ENCODE assay signal across 23 cellular contexts in genomic region chr22:27206001-27206746, GRCh38.
A peak's percentile ranks its signal among the peaks of the same experiment; 100 is the strongest.
DNase-seq lines count a peak whose midpoint lies in the region; FAIRE-seq and TF ChIP-seq lines count a peak whose summit lies in the region.
"Had no signal": no experiment of that assay in that cellular context is flagged by ENCODE, and none has a peak within 500 bp of the region (broad histone marks: within the 10 kb centered on the region; RNA-seq: fewer than 3 reads in every experiment).

No MANE protein-coding gene starts in this region.

- H2AFZ ChIP-seq in astrocyte (ENCODE audit: low read depth, low read length) (no peak overlapping the region), osteoblast (ENCODE audit: low read length) (no peak overlapping the region)

- H3K4me1 ChIP-seq in HEK293 (ENCODE audit: control insufficient read depth, insufficient read depth, low read length) (peaks cover 20% of the 10 kb centered on the region), astrocyte (ENCODE audit: insufficient read depth, low read length) (peaks cover 44% of the 10 kb centered on the region), osteoblast (ENCODE audit: insufficient read depth, low read length) (peaks cover 36% of the 10 kb centered on the region)

- POLR2A ChIA-PET in HEK293 (lab: Yijun Ruan, JAX): interaction anchor here (0.7 kb wide), 1 partner anchor 37 kb away, joined by 3 read pairs; no protein-coding TSS in a partner anchor

- peak overlapping the region; percentile 48 for H3K27ac Mint-ChIP-seq in astrocyte (ENCODE audit: unreplicated experiment)
- H3K27ac Mint-ChIP-seq: activated CD4-positive, alpha-beta T cell treated with anti-CD3 and anti-CD28 coated beads, Interleukin-2, amount 10 ng/mL, durations not matched to agents 7 days and 5 days; endodermal cell had no signal

- H3K9ac ChIP-seq in astrocyte (ENCODE audit: low read length): peak overlapping the region; percentile 8

- no peak overlapping the region for H3K4me2 ChIP-seq in astrocyte (ENCODE audit: low read length)
- H3K4me2 ChIP-seq in osteoblast (ENCODE audit: insufficient read depth, low read length): no peak overlapping the region

- H3K4me1 Mint-ChIP-seq in astrocyte (ENCODE audit: low read depth, unreplicated experiment): peaks cover 42% of the 10 kb centered on the region
- H3K4me1 Mint-ChIP-seq: activated CD4-positive, alpha-beta T cell treated with anti-CD3 and anti-CD28 coated beads, Interleukin-2, amount 10 ng/mL, durations not matched to agents 7 days and 5 days had no signal

- H3K36me3 ChIP-seq in HEK293 (ENCODE audit: control insufficient read depth in 2 of 2, insufficient read depth in 1 of 2, low read length in 2 of 2) (no peaks in the 10 kb centered on the region), astrocyte (ENCODE audit: insufficient read depth, low read length) (no peaks in the 10 kb centered on the region), osteoblast (ENCODE audit: insufficient read depth, low read length) (no peaks in the 10 kb centered on the region)
- H3K36me3 ChIP-seq: suprapubic skin had no signal

- no peaks in the 10 kb centered on the region for H3K36me3 Mint-ChIP-seq in astrocyte (ENCODE audit: low read depth, unreplicated experiment)

- no peak overlapping the region for H3K4me3 Mint-ChIP-seq in astrocyte (ENCODE audit: unreplicated experiment)
- H3K4me3 Mint-ChIP-seq: activated CD4-positive, alpha-beta T cell treated with anti-CD3 and anti-CD28 coated beads, Interleukin-2, amount 10 ng/mL, durations not matched to agents 7 days and 5 days; endodermal cell; neural crest cell had no signal

- no peaks in the 10 kb centered on the region for H3K9me3 ChIP-seq in HEK293 (ENCODE audit: control insufficient read depth, insufficient read depth, low read depth, low read length)
- no peaks in the 10 kb centered on the region for H3K9me3 ChIP-seq in astrocyte (ENCODE audit: insufficient read depth, low read depth, low read length)
- H3K9me3 ChIP-seq in osteoblast (ENCODE audit: low read depth, low read length): no peaks in the 10 kb centered on the region
- H3K9me3 ChIP-seq: suprapubic skin had no signal

- H3K9me3 Mint-ChIP-seq in astrocyte (ENCODE audit: unreplicated experiment): peaks cover 3% of the 10 kb centered on the region
- H3K9me3 Mint-ChIP-seq: activated CD4-positive, alpha-beta T cell treated with anti-CD3 and anti-CD28 coated beads, Interleukin-2, amount 10 ng/mL, durations not matched to agents 7 days and 5 days; endodermal cell; neural crest cell had no signal

- FAIRE-seq in astrocyte (lab: Jason Lieb, UNC): peak; percentile 52
- FAIRE-seq: H1 had no signal

- H3K27ac ChIP-seq in HEK293 (ENCODE audit: extremely low read depth, low read depth, low read length) (no peak overlapping the region), astrocyte (ENCODE audit: low read depth, low read length) (peak overlapping the region; percentile 36), osteoblast (ENCODE audit: low read depth, low read length) (peak overlapping the region; percentile 19)
- H3K27ac ChIP-seq: suprapubic skin had no signal

- no peaks in the 10 kb centered on the region for H3K27me3 ChIP-seq in astrocyte (ENCODE audit: insufficient read depth, low read length)
- H3K27me3 ChIP-seq in osteoblast (ENCODE audit: insufficient read depth, low read length): no peaks in the 10 kb centered on the region
- H3K27me3 ChIP-seq: suprapubic skin had no signal

- no peak for TF ChIP-seq CTCF in HEK293 (tag by site-specific recombination; IDR thresholded peaks at IDR 0.05)
- no peak for TF ChIP-seq CTCF in astrocyte (IDR thresholded peaks at IDR 0.05; ENCODE audit: insufficient read depth, low read depth, low read length)
- no peak for TF ChIP-seq CTCF in fibroblast of the aortic adventitia (IDR thresholded peaks at IDR 0.05; ENCODE audit: insufficient read depth, low read length)
- no peak for TF ChIP-seq CTCF in osteoblast (IDR thresholded peaks at IDR 0.05; ENCODE audit: extremely low read depth, low read depth, low read length)

- H4K20me1 ChIP-seq in astrocyte (ENCODE audit: insufficient read depth, low read length) (no peaks in the 10 kb centered on the region), osteoblast (ENCODE audit: insufficient read depth, low read length) (no peaks in the 10 kb centered on the region)

- H3K79me2 ChIP-seq in astrocyte (ENCODE audit: insufficient read depth, low read length): no peaks in the 10 kb centered on the region
- H3K79me2 ChIP-seq in osteoblast (ENCODE audit: insufficient read depth, low read length): no peaks in the 10 kb centered on the region

- peaks cover 2% of the 10 kb centered on the region for H3K27me3 Mint-ChIP-seq in astrocyte (ENCODE audit: low read depth, unreplicated experiment)
- H3K27me3 Mint-ChIP-seq: activated CD4-positive, alpha-beta T cell treated with anti-CD3 and anti-CD28 coated beads, Interleukin-2, amount 10 ng/mL, durations not matched to agents 7 days and 5 days had no signal

- no peak overlapping the region for H3K4me3 ChIP-seq in HEK293 (ENCODE audit: low read depth, low read length)
- no peak overlapping the region for H3K4me3 ChIP-seq in astrocyte (ENCODE audit: insufficient read depth, low read depth, low read length)
- no peak overlapping the region for H3K4me3 ChIP-seq in fibroblast of the aortic adventitia (ENCODE audit: low read depth, low read length)
- no peak overlapping the region for H3K4me3 ChIP-seq in osteoblast (ENCODE audit: insufficient read depth, low read length)
- H3K4me3 ChIP-seq: suprapubic skin had no signal

- CTCF ChIA-PET in HEK293 (lab: Yijun Ruan, JAX): interaction anchor here (0.6 kb wide), 2 partner anchors 89 to 621 kb away, joined by 3 read pairs; no protein-coding TSS in a partner anchor

- DNase-seq in astrocyte (ENCODE audit: low read depth): peak; percentile 60
- DNase-seq in fibroblast of the aortic adventitia (ENCODE audit: low read depth): peak; percentile 70
- DNase-seq in osteoblast (ENCODE audit: insufficient read length, low spot score, missing footprints): no peak
- DNase-seq in NCI-H2196 treated with DMSO at 0.1 percent for 48 hours (lab: John Stamatoyannopoulos, UW; ENCODE audit: unreplicated experiment): no peak
- no peak for DNase-seq in C1 segment of cervical spinal cord (lab: John Stamatoyannopoulos, UW)
- no peak for DNase-seq in hepatic stellate cell (ENCODE audit: low spot score)
- DNase-seq in stimulated activated CD8-positive, alpha-beta memory T cell treated with anti-CD3 and anti-CD28 coated beads, Interleukin-4, amount 100 ng/mL, for 48 hours: no peak
- DNase-seq: activated CD4-positive, alpha-beta T cell treated with anti-CD3 and anti-CD28 coated beads, Interleukin-2, amount 10 ng/mL, durations not matched to agents 7 days and 5 days; activated CD8-positive, alpha-beta memory T cell treated with anti-CD3 and anti-CD28 coated beads, Interleukin-2, amount 50 U/mL, for 48 hours; activated gamma-delta T cell treated with Interleukin-2 at 50 U/mL for 16 hours; amniotic stem cell; EL; endodermal cell; Karpas-422; midbrain; NCI-H1105; NCI-H2107; SHP77 treated with DMSO at 0.1 percent for 48 hours; T-helper 1 cell had no signal

TF ChIP-seq in HEK293, 187 proteins besides CTCF, POLR2A, EP300 and RAD21:
- peak; percentile 14; the same call in 1 of the 2 replicates for TF ChIP-seq ZBTB20 (tag by site-specific recombination; IDR thresholded peaks at IDR 0.05)
- TF ChIP-seq ZBTB8A (tag by site-specific recombination; IDR thresholded peaks at IDR 0.05): no peak

Comparison
In these comparisons a context has a peak if more than half of its experiments do, and no peak if none do; other contexts are left out.
1. DNase-seq: peak in astrocyte (single experiment) and fibroblast of the aortic adventitia (single experiment); none in osteoblast (single experiment), NCI-H2196 treated with DMSO at 0.1 percent for 48 hours (single experiment), C1 segment of cervical spinal cord (0 of 14), hepatic stellate cell (single experiment) and stimulated activated CD8-positive, alpha-beta memory T cell treated with anti-CD3 and anti-CD28 coated beads, Interleukin-4, amount 100 ng/mL, for 48 hours (single experiment).